In genomic region chr2:115163572-115163971, GRCh38 we compare ENCODE assay signal across 18 cellular contexts.
DNase-seq lines count a peak whose midpoint lies in the region; ATAC-seq and TF ChIP-seq lines count a peak whose summit lies in the region.
"Had no signal": no experiment of that assay in that cellular context is flagged by ENCODE, and none has a peak within 500 bp of the region (broad histone marks: within the 10 kb centered on the region; RNA-seq: fewer than 3 reads in every experiment).

No MANE protein-coding gene starts in this region.

- H3K4me3 Mint-ChIP-seq in WTC11 (peak overlapping the region; percentile 81), nephron progenitor cell (peak overlapping the region; percentile 90)
- H3K4me3 Mint-ChIP-seq in CD8-positive, alpha-beta memory T cell, result no peak overlapping the region
- H3K4me3 Mint-ChIP-seq: stimulated activated naive B cell treated with anti-CD40 and anti-IgM and Interleukin-4, amounts not matched to agents 10 μg/mL and 1 μg/mL and 100 μg/mL, for 72 hours had no signal

- POLR2A ChIA-PET in WTC11 (lab: Charles Lee), result no interaction called here
- POLR2A ChIA-PET in CD8-positive, alpha-beta memory T cell (lab: Charles Lee), result no interaction called here

- no peaks in the 10 kb centered on the region for H3K27me3 ChIP-seq in CD8-positive, alpha-beta memory T cell (ENCODE audit: insufficient read depth, low read length, poor library complexity, severe bottlenecking)

- H3K9me3 Mint-ChIP-seq in WTC11 (peaks cover 12% of the 10 kb centered on the region; the same call in 1 of the 2 replicates), nephron progenitor cell (peaks cover 3% of the 10 kb centered on the region)
- peaks cover 0 to 24% (median 8%) of the 10 kb centered on the region in 5 donors for H3K9me3 Mint-ChIP-seq in CD8-positive, alpha-beta memory T cell
- H3K9me3 Mint-ChIP-seq: stimulated activated naive B cell treated with anti-CD40 and anti-IgM and Interleukin-4, amounts not matched to agents 10 μg/mL and 1 μg/mL and 100 μg/mL, for 72 hours had no signal

- ATAC-seq in WTC11, result no peak
- ATAC-seq: left colon; stimulated activated naive B cell treated with anti-CD40 and anti-IgM and Interleukin-4, amounts not matched to agents 10 μg/mL and 1 μg/mL and 100 μg/mL, for 72 hours had no signal

- H3K27me3 Mint-ChIP-seq in WTC11 (ENCODE audit: low read depth), result peaks cover 43% of the 10 kb centered on the region
- H3K27me3 Mint-ChIP-seq in nephron progenitor cell (ENCODE audit: low read depth, poor library complexity), result peaks cover 48% of the 10 kb centered on the region
- H3K27me3 Mint-ChIP-seq in CD8-positive, alpha-beta memory T cell, result peaks cover 14 to 26% of the 10 kb centered on the region in 2 donors

- in situ Hi-C loops in G401 (cut with HindIII; ENCODE audit: low sequenced_read_pairs), result no loop called here

- no peaks in the 10 kb centered on the region for H3K9me3 ChIP-seq in CD8-positive, alpha-beta memory T cell (ENCODE audit: low read length)
- H3K9me3 ChIP-seq: prostate gland had no signal

- H3K36me3 Mint-ChIP-seq in WTC11, result peaks cover 6% of the 10 kb centered on the region; the same call in 1 of the 2 replicates
- no peaks in the 10 kb centered on the region for H3K36me3 Mint-ChIP-seq in nephron progenitor cell (ENCODE audit: low read depth)
- H3K36me3 Mint-ChIP-seq in CD8-positive, alpha-beta memory T cell, result no peaks in the 10 kb centered on the region

- H3K4me3 ChIP-seq in LNCaP clone FGC (ENCODE audit: low read depth, low read length), result no peak overlapping the region
- H3K4me3 ChIP-seq in CD8-positive, alpha-beta memory T cell (ENCODE audit: low read length), result no peak overlapping the region
- H3K4me3 ChIP-seq: prostate gland had no signal

- H3K36me3 ChIP-seq in CD8-positive, alpha-beta memory T cell (ENCODE audit: insufficient read depth, low read length), result no peaks in the 10 kb centered on the region
- H3K36me3 ChIP-seq: prostate gland had no signal

- TF ChIP-seq CTCF in LNCaP clone FGC (IDR thresholded peaks at IDR 0.05; ENCODE audit: control insufficient read depth, extremely low read depth, insufficient read depth) (peak; percentile 9; the same call in 1 of the 2 replicates), WTC11 (IDR thresholded peaks at IDR 0.05) (no peak), nephron progenitor cell (IDR thresholded peaks at IDR 0.05) (no peak)

- no peaks in the 10 kb centered on the region for H3K4me1 ChIP-seq in CD8-positive, alpha-beta memory T cell (ENCODE audit: insufficient read depth, low read length)
- H3K4me1 ChIP-seq: prostate gland had no signal

- no peak overlapping the region for H3K27ac Mint-ChIP-seq in WTC11
- no peak overlapping the region for H3K27ac Mint-ChIP-seq in nephron progenitor cell
- H3K27ac Mint-ChIP-seq in CD8-positive, alpha-beta memory T cell, result no peak overlapping the region
- H3K27ac Mint-ChIP-seq: stimulated activated naive B cell treated with anti-CD40 and anti-IgM and Interleukin-4, amounts not matched to agents 10 μg/mL and 1 μg/mL and 100 μg/mL, for 72 hours had no signal

- H3K4me1 Mint-ChIP-seq in WTC11, result peaks cover 21% of the 10 kb centered on the region
- peaks cover 15% of the 10 kb centered on the region for H3K4me1 Mint-ChIP-seq in nephron progenitor cell
- peaks cover 3 to 4% (median 3%) of the 10 kb centered on the region in 3 donors for H3K4me1 Mint-ChIP-seq in CD8-positive, alpha-beta memory T cell

- CTCF ChIA-PET in WTC11 (lab: Charles Lee), result interaction anchor here (1.3 kb wide), 1 partner anchor 11 kb away, joined by 3 read pairs; no protein-coding TSS in a partner anchor
- CTCF ChIA-PET in CD8-positive, alpha-beta memory T cell (lab: Charles Lee), result no interaction called here

- no peak overlapping the region for H3K27ac ChIP-seq in CD8-positive, alpha-beta memory T cell (ENCODE audit: low read depth, low read length)
- H3K27ac ChIP-seq: HL-60, KMS-11, prostate gland had no signal

- DNase-seq in G401 (ENCODE audit: low spot score) (peak; percentile 2), LNCaP clone FGC (ENCODE audit: low read depth) (no peak), WTC11 (ENCODE audit: low spot score) (no peak), nephron progenitor cell (peak; percentile 3), RKO (ENCODE audit: low spot score) (no peak), NCI-H2227 treated with DMSO at 0.1 percent for 48 hours (lab: John Stamatoyannopoulos, UW) (no peak)
- DNase-seq in CD8-positive, alpha-beta memory T cell, result no peak
- DNase-seq: activated CD4-positive, CD25-positive, alpha-beta regulatory T cell treated with anti-CD3 and anti-CD28 coated beads, Interleukin-2, amount 50 U/mL, for 72 hours; central memory CD4-positive, alpha-beta T cell; DND-41; effector CD8-positive, alpha-beta T cell; hippocampal formation; NCI-H1930; stimulated activated naive B cell treated with anti-CD40 and anti-IgM and Interleukin-4, amounts not matched to agents 10 μg/mL and 1 μg/mL and 100 μg/mL, for 72 hours had no signal

TF ChIP-seq in WTC11, 78 proteins besides CTCF, POLR2A, EP300 and RAD21 (continues in another document):
- no peak for TF ChIP-seq SP1 (CRISPR knock-in tag; conservative IDR thresholded peaks at IDR 0.05)
- TF ChIP-seq FOXP4 (CRISPR knock-in tag; IDR thresholded peaks at IDR 0.05), result no peak
- TF ChIP-seq, protein P1, sequence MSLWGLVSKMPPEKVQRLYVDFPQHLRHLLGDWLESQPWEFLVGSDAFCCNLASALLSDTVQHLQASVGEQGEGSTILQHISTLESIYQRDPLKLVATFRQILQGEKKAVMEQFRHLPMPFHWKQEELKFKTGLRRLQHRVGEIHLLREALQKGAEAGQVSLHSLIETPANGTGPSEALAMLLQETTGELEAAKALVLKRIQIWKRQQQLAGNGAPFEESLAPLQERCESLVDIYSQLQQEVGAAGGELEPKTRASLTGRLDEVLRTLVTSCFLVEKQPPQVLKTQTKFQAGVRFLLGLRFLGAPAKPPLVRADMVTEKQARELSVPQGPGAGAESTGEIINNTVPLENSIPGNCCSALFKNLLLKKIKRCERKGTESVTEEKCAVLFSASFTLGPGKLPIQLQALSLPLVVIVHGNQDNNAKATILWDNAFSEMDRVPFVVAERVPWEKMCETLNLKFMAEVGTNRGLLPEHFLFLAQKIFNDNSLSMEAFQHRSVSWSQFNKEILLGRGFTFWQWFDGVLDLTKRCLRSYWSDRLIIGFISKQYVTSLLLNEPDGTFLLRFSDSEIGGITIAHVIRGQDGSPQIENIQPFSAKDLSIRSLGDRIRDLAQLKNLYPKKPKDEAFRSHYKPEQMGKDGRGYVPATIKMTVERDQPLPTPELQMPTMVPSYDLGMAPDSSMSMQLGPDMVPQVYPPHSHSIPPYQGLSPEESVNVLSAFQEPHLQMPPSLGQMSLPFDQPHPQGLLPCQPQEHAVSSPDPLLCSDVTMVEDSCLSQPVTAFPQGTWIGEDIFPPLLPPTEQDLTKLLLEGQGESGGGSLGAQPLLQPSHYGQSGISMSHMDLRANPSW (CRISPR knock-in tag; conservative IDR thresholded peaks at IDR 0.05; ENCODE audit: low read depth), result no peak
- no peak for TF ChIP-seq NR1H2 (CRISPR knock-in tag; IDR thresholded peaks at IDR 0.05)
- TF ChIP-seq, protein P2, sequence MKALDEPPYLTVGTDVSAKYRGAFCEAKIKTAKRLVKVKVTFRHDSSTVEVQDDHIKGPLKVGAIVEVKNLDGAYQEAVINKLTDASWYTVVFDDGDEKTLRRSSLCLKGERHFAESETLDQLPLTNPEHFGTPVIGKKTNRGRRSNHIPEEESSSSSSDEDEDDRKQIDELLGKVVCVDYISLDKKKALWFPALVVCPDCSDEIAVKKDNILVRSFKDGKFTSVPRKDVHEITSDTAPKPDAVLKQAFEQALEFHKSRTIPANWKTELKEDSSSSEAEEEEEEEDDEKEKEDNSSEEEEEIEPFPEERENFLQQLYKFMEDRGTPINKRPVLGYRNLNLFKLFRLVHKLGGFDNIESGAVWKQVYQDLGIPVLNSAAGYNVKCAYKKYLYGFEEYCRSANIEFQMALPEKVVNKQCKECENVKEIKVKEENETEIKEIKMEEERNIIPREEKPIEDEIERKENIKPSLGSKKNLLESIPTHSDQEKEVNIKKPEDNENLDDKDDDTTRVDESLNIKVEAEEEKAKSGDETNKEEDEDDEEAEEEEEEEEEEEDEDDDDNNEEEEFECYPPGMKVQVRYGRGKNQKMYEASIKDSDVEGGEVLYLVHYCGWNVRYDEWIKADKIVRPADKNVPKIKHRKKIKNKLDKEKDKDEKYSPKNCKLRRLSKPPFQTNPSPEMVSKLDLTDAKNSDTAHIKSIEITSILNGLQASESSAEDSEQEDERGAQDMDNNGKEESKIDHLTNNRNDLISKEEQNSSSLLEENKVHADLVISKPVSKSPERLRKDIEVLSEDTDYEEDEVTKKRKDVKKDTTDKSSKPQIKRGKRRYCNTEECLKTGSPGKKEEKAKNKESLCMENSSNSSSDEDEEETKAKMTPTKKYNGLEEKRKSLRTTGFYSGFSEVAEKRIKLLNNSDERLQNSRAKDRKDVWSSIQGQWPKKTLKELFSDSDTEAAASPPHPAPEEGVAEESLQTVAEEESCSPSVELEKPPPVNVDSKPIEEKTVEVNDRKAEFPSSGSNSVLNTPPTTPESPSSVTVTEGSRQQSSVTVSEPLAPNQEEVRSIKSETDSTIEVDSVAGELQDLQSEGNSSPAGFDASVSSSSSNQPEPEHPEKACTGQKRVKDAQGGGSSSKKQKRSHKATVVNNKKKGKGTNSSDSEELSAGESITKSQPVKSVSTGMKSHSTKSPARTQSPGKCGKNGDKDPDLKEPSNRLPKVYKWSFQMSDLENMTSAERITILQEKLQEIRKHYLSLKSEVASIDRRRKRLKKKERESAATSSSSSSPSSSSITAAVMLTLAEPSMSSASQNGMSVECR (CRISPR knock-in tag; IDR thresholded peaks at IDR 0.05; ENCODE audit: borderline replicate concordance), result no peak
- no peak for TF ChIP-seq NFYB (CRISPR knock-in tag; conservative IDR thresholded peaks at IDR 0.05; ENCODE audit: low read depth)

Comparison
In these comparisons a context has a peak if more than half of its experiments do, and no peak if none do; other contexts are left out.
1. DNase-seq: peak in G401 (single experiment) and nephron progenitor cell (single experiment); none in LNCaP clone FGC (single experiment), WTC11 (single experiment), RKO (single experiment), NCI-H2227 treated with DMSO at 0.1 percent for 48 hours (single experiment) and CD8-positive, alpha-beta memory T cell (0 of 5).
2. H3K4me3 Mint-ChIP-seq: peak in WTC11 (single experiment) and nephron progenitor cell (single experiment); none in CD8-positive, alpha-beta memory T cell (0 of 7).